Comparison of ENCODE assay signal across 9 cellular contexts in the genomic region with DNA sequence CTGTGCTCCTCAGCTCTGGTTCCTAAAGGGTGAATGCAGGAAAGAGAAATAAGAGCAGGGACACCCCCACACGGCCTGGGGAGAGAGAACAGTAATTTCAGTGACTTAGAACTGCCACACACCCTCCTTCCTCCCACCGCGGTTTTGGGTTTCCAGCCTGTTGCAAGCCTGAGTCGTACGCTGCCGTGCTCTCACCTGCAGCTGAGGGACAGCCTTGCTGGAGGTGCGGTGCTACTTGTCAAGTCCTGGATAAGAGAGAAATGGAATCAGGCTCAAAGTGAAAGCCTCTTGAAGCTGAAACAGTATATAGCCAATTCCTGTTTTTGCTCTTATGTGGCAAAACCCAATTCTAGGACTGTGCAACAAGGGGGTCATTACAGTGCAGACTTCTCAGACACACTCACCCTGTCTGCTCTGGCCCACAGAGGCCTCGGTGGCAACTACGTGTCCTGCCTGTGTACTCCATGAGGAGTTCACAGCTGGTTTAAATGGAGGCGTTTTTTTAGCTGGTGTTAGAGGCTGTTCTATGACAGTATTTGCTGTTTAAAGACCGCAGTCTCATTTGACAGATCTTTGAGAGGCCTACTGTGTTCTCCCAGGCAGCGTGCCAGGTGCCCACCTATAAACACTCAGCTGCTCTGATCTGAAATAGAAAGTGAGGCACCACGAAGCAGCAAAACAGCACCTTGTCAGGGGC. TPM values are rescaled to one million over a fixed set of nuclear protein-coding genes. Genes with fewer than 3 reads are reported as not detected.
DNase-seq lines count a peak whose midpoint lies in the region; ATAC-seq and TF ChIP-seq lines count a peak whose summit lies in the region.
"Had no signal": no experiment of that assay in that cellular context is flagged by ENCODE, and none has a peak within 500 bp of the region (broad histone marks: within the 10 kb centered on the region; RNA-seq: fewer than 3 reads in every experiment).

No MANE protein-coding gene starts in this region.

- H3K27ac ChIP-seq in dorsolateral prefrontal cortex (peak overlapping the region in 40 of 59 donors; percentile 5 to 77 (median 50)), prostate gland (peak overlapping the region; percentile 64 to 71), urinary bladder (ENCODE audit: low read depth) (peak overlapping the region; percentile 62)
- H3K27ac ChIP-seq: SK-N-MC had no signal

- WGBS in prostate gland, result 6% methylated on average over 13 of the region's 13 CpGs
- 26% methylated on average over 13 of the region's 13 CpGs for WGBS in urinary bladder

- TF ChIP-seq CTCF in dorsolateral prefrontal cortex (IDR thresholded peaks at IDR 0.05 in 54 of 56, conservative IDR thresholded peaks at IDR 0.05 in 2 of 56; ENCODE audit: low read depth in 1 of 56, partially characterized antibody in 56 of 56) (no peak), prostate gland (IDR thresholded peaks at IDR 0.05) (no peak)

- H3K4me3 ChIP-seq in dorsolateral prefrontal cortex (peak overlapping the region in 5 of 59 donors; percentile 0 to 24 (median 15)), prostate gland (no peak overlapping the region), urinary bladder (ENCODE audit: low read depth, low read length) (no peak overlapping the region)
- H3K4me3 ChIP-seq: SK-N-MC had no signal

- no peak for TF ChIP-seq POLR2A in prostate gland (IDR thresholded peaks at IDR 0.05)

- DNase-seq in activated CD4-positive, alpha-beta T cell treated with anti-CD3 and anti-CD28 coated beads for 48 hours, result peak; percentile 90
- peak in 2 of 10 donors; percentile 19 to 50 for DNase-seq in dorsolateral prefrontal cortex
- DNase-seq in prostate gland (ENCODE audit: low spot score), result peak; percentile 63
- DNase-seq in posterior cingulate gyrus, result no peak
- DNase-seq in NCI-H2081 (lab: John Stamatoyannopoulos, UW), result no peak

- H3K9me3 ChIP-seq in prostate gland, result no peaks in the 10 kb centered on the region

- H3K27me3 ChIP-seq in dorsolateral prefrontal cortex, result no peaks in the 10 kb centered on the region
- H3K27me3 ChIP-seq in prostate gland (replicated peaks; ENCODE audit: insufficient read depth), result no peaks in the 10 kb centered on the region

- peaks cover 20% of the 10 kb centered on the region for H3K4me1 ChIP-seq in prostate gland (replicated peaks)
- H3K4me1 ChIP-seq in urinary bladder (ENCODE audit: insufficient read depth), result no peaks in the 10 kb centered on the region

- H3K36me3 ChIP-seq in prostate gland, result peaks cover 0 to 1% of the 10 kb centered on the region in 2 donors
- H3K36me3 ChIP-seq in urinary bladder (ENCODE audit: insufficient read depth), result peaks cover 2% of the 10 kb centered on the region

- intact Hi-C loops in dorsolateral prefrontal cortex (cut with DNase I), result no loop called here
- intact Hi-C loops in prostate gland (cut with DNase I), result loop anchor here (5.0 kb wide), 1 partner anchor 43 kb away; a partner anchor contains a TSS
- intact Hi-C loops in posterior cingulate gyrus (cut with DNase I), result no loop called here

- peak; percentile 63 for ATAC-seq in GM19372 (IDR thresholded peaks at IDR 0.05; ENCODE audit: low read depth, unreplicated experiment)
- peak; percentile 44 for ATAC-seq in HG03378 (IDR thresholded peaks at IDR 0.05; ENCODE audit: unreplicated experiment)

RNA-seq across cellular contexts. Expression of a gene that starts 42.9 kb away (rescaled TPM):
- total RNA-seq in dorsolateral prefrontal cortex (10 to 100 TPM; 18.5 to 62.5 (median 37.5) TPM), prostate gland (10 to 100 TPM; 21.5 to 49.5 TPM), urinary bladder (55.0 TPM)
- polyA plus RNA-seq in urinary bladder, result 31.6 TPM

RNA-seq across cellular contexts. Expression of a gene that starts 57.7 kb away (rescaled TPM):
- total RNA-seq in dorsolateral prefrontal cortex (not detected), prostate gland (under 1 TPM in 1 of 2 donors, not detected in 1; 0.28 TPM), urinary bladder (not detected)
- polyA plus RNA-seq in urinary bladder, result not detected

Comparison
In these comparisons a context has a peak if more than half of its experiments do, and no peak if none do; other contexts are left out.
1. DNase-seq: peak in activated CD4-positive, alpha-beta T cell treated with anti-CD3 and anti-CD28 coated beads for 48 hours (single experiment) and prostate gland (single experiment); none in posterior cingulate gyrus (0 of 10) and NCI-H2081 (0 of 2).
2. Peak in every context shown above with its lines, with median percentiles within 50 percentile points of each other: H3K27ac ChIP-seq.